In genomic region chr4:33841120-33841519, GRCh38 we compare ENCODE assay signal across 1 cellular context.
TF ChIP-seq lines count a peak whose summit lies in the region.

No MANE protein-coding gene starts in this region.

TF ChIP-seq in H1, 55 proteins besides CTCF, POLR2A, EP300 and RAD21:
- TF ChIP-seq ASH2L (IDR thresholded peaks at IDR 0.05; ENCODE audit: low read length): peak; percentile 50
- no peak for TF ChIP-seq ATF3 (IDR thresholded peaks at IDR 0.05; ENCODE audit: insufficient read depth, low read depth, low read length)
- TF ChIP-seq MAX (IDR thresholded peaks at IDR 0.05): no peak
- TF ChIP-seq SP1 (IDR thresholded peaks at IDR 0.05; ENCODE audit: low read depth, low read length): peak; percentile 81
- no peak for TF ChIP-seq BACH1 (IDR thresholded peaks at IDR 0.05; ENCODE audit: low read length)
- TF ChIP-seq RNF2 (IDR thresholded peaks at IDR 0.05; ENCODE audit: borderline replicate concordance, low read depth, low read length, missing control alignments, poor library complexity, severe bottlenecking): no peak
- no peak for TF ChIP-seq RFX5 (IDR thresholded peaks at IDR 0.05; ENCODE audit: borderline replicate concordance, low read depth, low read length)
- no peak for TF ChIP-seq CHD1 (IDR thresholded peaks at IDR 0.05; ENCODE audit: low read depth, low read length)
- TF ChIP-seq EZH2 (IDR thresholded peaks at IDR 0.05; ENCODE audit: low read depth, low read length, severe bottlenecking): no peak
- no peak for TF ChIP-seq BCL11A (IDR thresholded peaks at IDR 0.05; ENCODE audit: low read depth in 2 of 2, low read length in 2 of 2)
- no peak for TF ChIP-seq SIRT6 (IDR thresholded peaks at IDR 0.05; ENCODE audit: low read length)
- TF ChIP-seq CHD7 (IDR thresholded peaks at IDR 0.05; ENCODE audit: insufficient replicate concordance, low read length): peak; percentile 70
